In the genomic region with DNA sequence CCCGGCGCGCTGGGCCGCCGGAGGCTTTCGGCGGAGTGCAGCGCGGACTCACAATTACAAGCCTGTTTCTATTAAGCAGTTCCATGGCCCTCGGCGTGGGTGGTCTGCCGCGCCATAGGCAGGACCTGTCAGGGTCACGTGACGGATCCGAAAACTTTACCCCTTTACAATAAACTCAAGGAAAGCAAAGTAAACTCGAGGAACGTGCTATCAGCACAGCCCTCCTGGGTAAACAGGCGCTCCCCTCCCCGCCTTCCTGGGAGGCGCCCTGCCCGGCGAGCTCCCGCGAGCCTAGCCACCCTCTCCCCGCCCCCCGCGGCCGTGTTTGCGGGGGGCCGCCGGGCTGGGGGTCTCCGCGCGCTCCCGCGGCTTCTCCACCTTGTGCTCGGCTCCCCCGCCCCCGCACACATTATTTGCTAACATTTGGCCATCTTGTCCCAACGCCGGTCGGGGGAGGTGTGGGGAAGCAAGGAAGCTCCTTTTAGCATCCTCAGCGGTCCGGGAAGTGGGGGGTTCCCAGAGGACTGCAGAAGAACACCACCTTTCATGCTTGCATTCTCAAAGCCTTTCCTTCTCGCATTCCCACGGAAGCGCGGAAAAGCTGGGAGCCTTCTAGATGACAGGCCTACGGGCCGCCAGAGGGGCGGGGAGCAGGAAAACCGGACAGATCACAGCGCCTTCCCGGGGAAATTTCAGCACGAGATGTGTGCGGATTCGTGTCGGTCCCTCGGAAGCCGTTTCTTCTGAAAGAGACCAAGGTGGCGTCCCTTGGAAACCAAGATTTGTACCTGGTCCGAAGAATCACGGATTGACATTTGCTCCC, we compare ENCODE assay signal across 8 cellular contexts. TPM values are rescaled to one million over a fixed set of nuclear protein-coding genes. Genes with fewer than 3 reads are reported as not detected.
DNase-seq lines count a peak whose midpoint lies in the region; ATAC-seq and TF ChIP-seq lines count a peak whose summit lies in the region.

A gene (minus strand): TSS at position 236 of the 823 bp plus-strand sequence.

- H3K9me3 Mint-ChIP-seq in CD8-positive, alpha-beta T cell: peaks cover 7% of the 10 kb centered on the region
- peaks cover 4% of the 10 kb centered on the region for H3K9me3 Mint-ChIP-seq in activated T-helper 1 cell treated with anti-CD3 and anti-CD28 coated beads, Interleukin-12 subunit alpha, Interleukin-12 subunit beta, Interleukin-2, Interleukin-4 antibody, amounts not matched to agents 30 ng/mL and 10 ng/mL and 1 ng/mL, durations not matched to agents 14 hours and 24 hours and 36 hours
- H3K9me3 Mint-ChIP-seq in naive B cell (peaks cover 6 to 40% (median 17%) of the 10 kb centered on the region in 7 donors), type B pancreatic cell (peaks cover 4% of the 10 kb centered on the region)

- intact Hi-C loops in CD8-positive, alpha-beta T cell (cut with DNase I, micrococcal nuclease): loop anchor here (1.0 to 10.0 kb wide), 4 partner anchors 8 to 1258 kb away; a partner anchor contains a TSS
- intact Hi-C loops in activated T-helper 1 cell treated with anti-CD3 and anti-CD28 coated beads, Interleukin-12 subunit alpha, Interleukin-12 subunit beta, Interleukin-2, Interleukin-4 antibody, amounts not matched to agents 30 ng/mL and 10 ng/mL and 1 ng/mL, durations not matched to agents 14 hours and 24 hours and 36 hours (cut with micrococcal nuclease): loop anchor here (1.0 to 10.0 kb wide), 4 partner anchors 10 to 1138 kb away; a partner anchor contains a TSS

- H3K4me1 ChIP-seq in CD8-positive, alpha-beta T cell (ENCODE audit: insufficient read depth, low read length): peaks cover 14% of the 10 kb centered on the region
- H3K4me1 ChIP-seq in Karpas-422 (ENCODE audit: low read length) (peaks cover 6% of the 10 kb centered on the region), fibroblast of lung (ENCODE audit: control insufficient read depth, extremely low read depth, insufficient read depth, low read length) (peaks cover 8% of the 10 kb centered on the region)

- no peak within 1 kb of the TSS for H3K27ac ChIP-seq in CD8-positive, alpha-beta T cell (ENCODE audit: low read depth, low read length)
- H3K27ac ChIP-seq in Karpas-422 (ENCODE audit: low read length) (no peak within 1 kb of the TSS), fibroblast of lung (ENCODE audit: insufficient read depth, low read length) (no peak within 1 kb of the TSS)

- no peaks in the 10 kb centered on the region for H3K27me3 ChIP-seq in CD8-positive, alpha-beta T cell (ENCODE audit: insufficient read depth, low read length)
- H3K27me3 ChIP-seq in Karpas-422 (ENCODE audit: low read length) (no peaks in the 10 kb centered on the region), fibroblast of lung (ENCODE audit: control insufficient read depth, insufficient read depth, low read length) (peaks cover 5% of the 10 kb centered on the region)

- peak within 1 kb of the TSS; percentile 96 for H3K4me3 Mint-ChIP-seq in CD8-positive, alpha-beta T cell
- H3K4me3 Mint-ChIP-seq in activated T-helper 1 cell treated with anti-CD3 and anti-CD28 coated beads, Interleukin-12 subunit alpha, Interleukin-12 subunit beta, Interleukin-2, Interleukin-4 antibody, amounts not matched to agents 30 ng/mL and 10 ng/mL and 1 ng/mL, durations not matched to agents 14 hours and 24 hours and 36 hours: peak within 1 kb of the TSS; percentile 93
- H3K4me3 Mint-ChIP-seq in naive B cell (peak within 1 kb of the TSS; percentile 74 to 97 (median 93)), type B pancreatic cell (peak within 1 kb of the TSS; percentile 99)

- no peaks in the 10 kb centered on the region for H3K9me2 ChIP-seq in Karpas-422 (replicated peaks; ENCODE audit: insufficient read depth, low read length)

- peak; percentile 71 for ATAC-seq in CD8-positive, alpha-beta T cell
- ATAC-seq in naive B cell (ENCODE audit: low read depth in 2 of 2) (peak; percentile 36 to 56), HG02678 (IDR thresholded peaks at IDR 0.05; ENCODE audit: unreplicated experiment) (no peak)

- peaks cover 2% of the 10 kb centered on the region for H3K36me3 Mint-ChIP-seq in CD8-positive, alpha-beta T cell
- peaks cover 9% of the 10 kb centered on the region for H3K36me3 Mint-ChIP-seq in activated T-helper 1 cell treated with anti-CD3 and anti-CD28 coated beads, Interleukin-12 subunit alpha, Interleukin-12 subunit beta, Interleukin-2, Interleukin-4 antibody, amounts not matched to agents 30 ng/mL and 10 ng/mL and 1 ng/mL, durations not matched to agents 14 hours and 24 hours and 36 hours (ENCODE audit: low read depth)
- H3K36me3 Mint-ChIP-seq in naive B cell (peaks cover 0 to 16% of the 10 kb centered on the region in 2 donors), type B pancreatic cell (no peaks in the 10 kb centered on the region)

- H3K4me2 ChIP-seq in Karpas-422 (ENCODE audit: low read depth, low read length, poor library complexity, severe bottlenecking) (no peak within 1 kb of the TSS), fibroblast of lung (ENCODE audit: extremely low read depth, insufficient read depth, low read length) (peak within 1 kb of the TSS; percentile 94)

- H2AFZ ChIP-seq in Karpas-422 (ENCODE audit: low read length) (no peak within 1 kb of the TSS), fibroblast of lung (ENCODE audit: low read length) (peak within 1 kb of the TSS; percentile 73)

- peaks cover 18% of the 10 kb centered on the region for H3K27me3 Mint-ChIP-seq in CD8-positive, alpha-beta T cell (ENCODE audit: low read depth)
- H3K27me3 Mint-ChIP-seq in activated T-helper 1 cell treated with anti-CD3 and anti-CD28 coated beads, Interleukin-12 subunit alpha, Interleukin-12 subunit beta, Interleukin-2, Interleukin-4 antibody, amounts not matched to agents 30 ng/mL and 10 ng/mL and 1 ng/mL, durations not matched to agents 14 hours and 24 hours and 36 hours (ENCODE audit: insufficient read depth): peaks cover 76% of the 10 kb centered on the region
- H3K27me3 Mint-ChIP-seq in naive B cell (peaks cover 69 to 91% (median 74%) of the 10 kb centered on the region in 3 donors), type B pancreatic cell (peaks cover 65% of the 10 kb centered on the region)

- no peaks in the 10 kb centered on the region for H3K9me3 ChIP-seq in CD8-positive, alpha-beta T cell (ENCODE audit: low read length)
- no peaks in the 10 kb centered on the region for H3K9me3 ChIP-seq in Karpas-422 (ENCODE audit: low read length)
- no peaks in the 10 kb centered on the region for H3K9me3 ChIP-seq in fibroblast of lung (ENCODE audit: control insufficient read depth, insufficient read depth, low read depth, low read length)

- no peaks in the 10 kb centered on the region for H4K20me1 ChIP-seq in Karpas-422 (ENCODE audit: insufficient read depth, low read depth, low read length)
- H4K20me1 ChIP-seq in fibroblast of lung (ENCODE audit: control insufficient read depth, extremely low read depth, insufficient read depth, low read length): no peaks in the 10 kb centered on the region

- no peak for TF ChIP-seq CTCF in CD8-positive, alpha-beta T cell (IDR thresholded peaks at IDR 0.05)
- TF ChIP-seq CTCF in fibroblast of lung (conservative IDR thresholded peaks at IDR 0.05 in 1 of 2, IDR thresholded peaks at IDR 0.05 in 1 of 2; ENCODE audit: low read depth in 1 of 2, low read length in 2 of 2) (peak in 1 of 2 donors; percentile 0), type B pancreatic cell (conservative IDR thresholded peaks at IDR 0.05) (peak; percentile 28)

- H3K9ac ChIP-seq in Karpas-422 (ENCODE audit: low read length): no peak within 1 kb of the TSS
- peak within 1 kb of the TSS; percentile 16 for H3K9ac ChIP-seq in fibroblast of lung (ENCODE audit: insufficient read depth, low read length)

- H3K27ac Mint-ChIP-seq in CD8-positive, alpha-beta T cell: peak within 1 kb of the TSS; percentile 69
- H3K27ac Mint-ChIP-seq in activated T-helper 1 cell treated with anti-CD3 and anti-CD28 coated beads, Interleukin-12 subunit alpha, Interleukin-12 subunit beta, Interleukin-2, Interleukin-4 antibody, amounts not matched to agents 30 ng/mL and 10 ng/mL and 1 ng/mL, durations not matched to agents 14 hours and 24 hours and 36 hours: peak within 1 kb of the TSS; percentile 83
- H3K27ac Mint-ChIP-seq in naive B cell (peak within 1 kb of the TSS; percentile 49 to 96 (median 56)), type B pancreatic cell (peak within 1 kb of the TSS; percentile 92)

- no peaks in the 10 kb centered on the region for H3K36me3 ChIP-seq in CD8-positive, alpha-beta T cell (ENCODE audit: insufficient read depth, low read length)
- H3K36me3 ChIP-seq in Karpas-422 (ENCODE audit: insufficient read depth, low read length) (no peaks in the 10 kb centered on the region), fibroblast of lung (ENCODE audit: control insufficient read depth, insufficient read depth, low read length) (no peaks in the 10 kb centered on the region)

- CTCF ChIA-PET in CD8-positive, alpha-beta T cell (lab: Charles Lee): interaction anchor here (0.8 kb wide), 1 partner anchor 49 kb away, joined by 3 read pairs; no protein-coding TSS in a partner anchor

- peak within 1 kb of the TSS; percentile 69 for H3K4me3 ChIP-seq in CD8-positive, alpha-beta T cell (ENCODE audit: low read depth, low read length)
- H3K4me3 ChIP-seq in Karpas-422 (ENCODE audit: low read length) (no peak within 1 kb of the TSS), fibroblast of lung (replicated peaks in 1 of 4; ENCODE audit: control extremely low read depth in 1 of 4, insufficient read depth in 1 of 4, low read depth in 3 of 4, low read length in 4 of 4) (peak within 1 kb of the TSS; percentile 65 to 87 (median 72))

- POLR2A ChIA-PET in CD8-positive, alpha-beta T cell (lab: Charles Lee): interaction anchor here (1.3 kb wide), 1 partner anchor 21 kb away, joined by 4 read pairs; no protein-coding TSS in a partner anchor

- peak in 6 of 7 experiments; percentile 16 to 71 (median 50) for DNase-seq in CD8-positive, alpha-beta T cell
- DNase-seq in Karpas-422 (no peak), fibroblast of lung (ENCODE audit: low read depth in 2 of 2) (peak; percentile 55 to 68), naive B cell (no peak), type B pancreatic cell (ENCODE audit: extremely low spot score, unreplicated experiment) (peak; percentile 83), MV-4-11 (lab: John Stamatoyannopoulos, UW) (no peak)
- DNase-seq in activated T-helper 1 cell treated with anti-CD3 and anti-CD28 coated beads, Interleukin-12 subunit alpha, Interleukin-12 subunit beta, Interleukin-2, Interleukin-4 antibody, amounts not matched to agents 30 ng/mL and 10 ng/mL and 1 ng/mL, durations not matched to agents 14 hours and 24 hours and 36 hours (ENCODE audit: low spot score): no peak

- peaks cover 24% of the 10 kb centered on the region for H3K4me1 Mint-ChIP-seq in CD8-positive, alpha-beta T cell (ENCODE audit: low read depth)
- H3K4me1 Mint-ChIP-seq in activated T-helper 1 cell treated with anti-CD3 and anti-CD28 coated beads, Interleukin-12 subunit alpha, Interleukin-12 subunit beta, Interleukin-2, Interleukin-4 antibody, amounts not matched to agents 30 ng/mL and 10 ng/mL and 1 ng/mL, durations not matched to agents 14 hours and 24 hours and 36 hours (ENCODE audit: low read depth): peaks cover 15% of the 10 kb centered on the region
- peaks cover 5 to 21% (median 9%) of the 10 kb centered on the region in 3 donors for H3K4me1 Mint-ChIP-seq in naive B cell
- H3K4me1 Mint-ChIP-seq in type B pancreatic cell (ENCODE audit: unreplicated experiment): peaks cover 31% of the 10 kb centered on the region

- no peaks in the 10 kb centered on the region for H3K79me2 ChIP-seq in Karpas-422 (ENCODE audit: low read length)
- peaks cover 3% of the 10 kb centered on the region for H3K79me2 ChIP-seq in fibroblast of lung (ENCODE audit: control insufficient read depth, insufficient read depth, low read length)

RNA-seq across cellular contexts. Expression of the gene that starts here (rescaled TPM):
- total RNA-seq in CD8-positive, alpha-beta T cell: 10 to 100 TPM; 11.8 to 13.7 TPM
- 11.7 and 12.4 TPM in 2 replicates for total RNA-seq in Karpas-422 (2014; rRNA removed; shearing (Covaris generic); ENCODE audit: low replicate concordance)
- 9.9 and 11.5 TPM in 2 replicates for total RNA-seq in activated T-helper 1 cell treated with anti-CD3 and anti-CD28 coated beads, Interleukin-12 subunit alpha, Interleukin-12 subunit beta, Interleukin-2, Interleukin-4 antibody, amounts not matched to agents 30 ng/mL and 10 ng/mL and 1 ng/mL, durations not matched to agents 14 hours and 24 hours and 36 hours
- total RNA-seq in fibroblast of lung: 18.0 and 20.1 TPM in 2 replicates
- 3.2 and 3.3 TPM in 2 replicates for polyA plus RNA-seq in fibroblast of lung
- 4.5 and 6.5 TPM in 2 replicates for polyA plus RNA-seq in fibroblast of lung (2012)
- 15.9 and 22.9 TPM in 2 replicates for polyA minus RNA-seq in fibroblast of lung (ENCODE audit: low replicate concordance)
- polyA plus RNA-seq in naive B cell (ENCODE audit: low read depth in 6 of 6): 1 to 10 TPM in 5 of 6 donors, under 1 TPM in 1; 0.21 to 8.3 (median 2.4) TPM
- total RNA-seq in type B pancreatic cell (ENCODE audit: low replicate concordance): 41.7 and 123 TPM in 2 replicates

Comparison
In these comparisons a context has a peak if more than half of its experiments do, and no peak if none do; other contexts are left out.
1. DNase-seq: peak in CD8-positive, alpha-beta T cell (6 of 7), fibroblast of lung (2 of 2) and type B pancreatic cell (single experiment); none in Karpas-422 (single experiment), activated T-helper 1 cell treated with anti-CD3 and anti-CD28 coated beads, Interleukin-12 subunit alpha, Interleukin-12 subunit beta, Interleukin-2, Interleukin-4 antibody, amounts not matched to agents 30 ng/mL and 10 ng/mL and 1 ng/mL, durations not matched to agents 14 hours and 24 hours and 36 hours (single experiment), naive B cell (single experiment) and MV-4-11 (single experiment).
2. Peak in every context shown above with its lines, with median percentiles within 50 percentile points of each other: H3K27ac Mint-ChIP-seq and H3K4me3 Mint-ChIP-seq.